In the genomic region with DNA sequence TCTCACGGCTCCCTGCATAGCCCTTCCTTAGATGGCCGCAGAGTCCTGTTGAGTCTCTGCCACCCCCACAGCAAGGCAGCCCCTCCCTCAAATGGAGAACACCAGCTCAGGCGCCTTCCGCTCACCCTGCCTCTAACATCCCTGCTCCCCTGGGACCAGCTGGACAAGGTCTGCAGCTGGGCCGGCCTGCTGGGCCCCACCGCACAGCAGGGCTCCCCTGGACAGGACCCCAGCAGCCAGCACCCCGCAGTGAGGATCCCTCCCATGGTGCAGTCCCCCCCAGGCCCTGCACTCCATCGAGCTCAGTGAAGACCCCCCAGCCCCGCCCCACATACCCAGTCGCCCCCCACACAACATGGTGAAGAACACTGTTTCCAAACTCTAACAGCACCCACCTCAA, we compare ENCODE assay signal across 15 cellular contexts. TPM values are rescaled to one million over a fixed set of nuclear protein-coding genes. Genes with fewer than 3 reads are reported as not detected.
A peak's percentile ranks its signal among the peaks of the same experiment; 100 is the strongest.
DNase-seq lines count a peak whose midpoint lies in the region; ATAC-seq, FAIRE-seq and TF ChIP-seq lines count a peak whose summit lies in the region.
"Had no signal": no experiment of that assay in that cellular context is flagged by ENCODE, and none has a peak within 500 bp of the region (broad histone marks: within the 10 kb centered on the region; RNA-seq: fewer than 3 reads in every experiment).

No MANE protein-coding gene starts in this region.

- no TSS peak for BruUV-seq in PC-9 (replicated peaks; lab: Mats Ljungman, UMichigan)

- H3K4me3 ChIP-seq in HEK293 (ENCODE audit: low read depth, low read length) (no peak overlapping the region), kidney (ENCODE audit: low read length in 2 of 2) (no peak overlapping the region), PC-9 (no peak overlapping the region)
- H3K4me3 ChIP-seq: A549 had no signal

- H3K4me1 ChIP-seq in HEK293 (ENCODE audit: control insufficient read depth, insufficient read depth, low read length): peaks cover under 1% of the 10 kb centered on the region
- H3K4me1 ChIP-seq in kidney (ENCODE audit: control insufficient read depth in 1 of 2, insufficient read depth in 1 of 2, low read depth in 1 of 2, low read length in 2 of 2): no peaks in the 10 kb centered on the region
- 0 out of 2 replicates have a peak, but pooled peaks cover under 1% of the 10 kb centered on the region for H3K4me1 ChIP-seq in PC-9 (replicated peaks; ENCODE audit: insufficient read depth)
- H3K4me1 ChIP-seq: BE2C had no signal

- intact Hi-C loops in activated B cell treated with CpG ODN at 0.5 μM for 24 hours (cut with micrococcal nuclease): no loop called here
- intact Hi-C loops in kidney (cut with DNase I): no loop called here
- intact Hi-C loops in PC-9 (cut with micrococcal nuclease; ENCODE audit: unreplicated experiment): no loop called here
- intact Hi-C loops in activated T-helper 1 cell treated with anti-CD3 and anti-CD28 coated beads, Interleukin-12 subunit alpha, Interleukin-12 subunit beta, Interleukin-2, Interleukin-4 antibody, amounts not matched to agents 30 ng/mL and 10 ng/mL and 1 ng/mL, durations not matched to agents 14 hours and 24 hours and 36 hours (cut with micrococcal nuclease): no loop called here

- no peak for TF ChIP-seq CTCF in HEK293 (tag by site-specific recombination; IDR thresholded peaks at IDR 0.05)
- TF ChIP-seq CTCF in activated B cell treated with CpG ODN at 0.5 μM for 24 hours (IDR thresholded peaks at IDR 0.05): no peak
- TF ChIP-seq CTCF in kidney (IDR thresholded peaks at IDR 0.05; ENCODE audit: borderline replicate concordance, extremely low read depth, insufficient read depth): no peak
- no peak for TF ChIP-seq CTCF in PC-9 (conservative IDR thresholded peaks at IDR 0.05)

- H3K36me3 Mint-ChIP-seq in activated B cell treated with CpG ODN at 0.5 μM for 24 hours (ENCODE audit: low read depth): peaks cover 73% of the 10 kb centered on the region
- H3K36me3 Mint-ChIP-seq in stimulated activated naive B cell treated with anti-CD40 and anti-IgM and Interleukin-4, amounts not matched to agents 10 μg/mL and 1 μg/mL and 100 μg/mL, for 72 hours: peaks cover 25 to 27% of the 10 kb centered on the region in 2 donors
- peaks cover 12% of the 10 kb centered on the region for H3K36me3 Mint-ChIP-seq in activated T-helper 1 cell treated with anti-CD3 and anti-CD28 coated beads, Interleukin-12 subunit alpha, Interleukin-12 subunit beta, Interleukin-2, Interleukin-4 antibody, amounts not matched to agents 30 ng/mL and 10 ng/mL and 1 ng/mL, durations not matched to agents 14 hours and 24 hours and 36 hours (ENCODE audit: low read depth)

- H3K36me3 ChIP-seq in HEK293 (ENCODE audit: control insufficient read depth in 2 of 2, insufficient read depth in 1 of 2, low read length in 2 of 2) (no peaks in the 10 kb centered on the region), kidney (ENCODE audit: control insufficient read depth in 1 of 2, insufficient read depth in 2 of 2, low read length in 2 of 2) (no peaks in the 10 kb centered on the region), PC-9 (ENCODE audit: low read depth) (no peaks in the 10 kb centered on the region)
- H3K36me3 ChIP-seq: BE2C had no signal

- H3K4me1 Mint-ChIP-seq in activated B cell treated with CpG ODN at 0.5 μM for 24 hours: peaks cover 37% of the 10 kb centered on the region
- peaks cover 32 to 60% of the 10 kb centered on the region in 2 donors for H3K4me1 Mint-ChIP-seq in stimulated activated naive B cell treated with anti-CD40 and anti-IgM and Interleukin-4, amounts not matched to agents 10 μg/mL and 1 μg/mL and 100 μg/mL, for 72 hours
- peaks cover 14% of the 10 kb centered on the region for H3K4me1 Mint-ChIP-seq in activated T-helper 1 cell treated with anti-CD3 and anti-CD28 coated beads, Interleukin-12 subunit alpha, Interleukin-12 subunit beta, Interleukin-2, Interleukin-4 antibody, amounts not matched to agents 30 ng/mL and 10 ng/mL and 1 ng/mL, durations not matched to agents 14 hours and 24 hours and 36 hours (ENCODE audit: low read depth)

- H3K9me2 ChIP-seq in PC-9 (ENCODE audit: insufficient read depth): no peaks in the 10 kb centered on the region

- H3K9me3 Mint-ChIP-seq in activated B cell treated with CpG ODN at 0.5 μM for 24 hours: no peaks in the 10 kb centered on the region
- no peaks in the 10 kb centered on the region for H3K9me3 Mint-ChIP-seq in stimulated activated naive B cell treated with anti-CD40 and anti-IgM and Interleukin-4, amounts not matched to agents 10 μg/mL and 1 μg/mL and 100 μg/mL, for 72 hours
- no peaks in the 10 kb centered on the region for H3K9me3 Mint-ChIP-seq in activated T-helper 1 cell treated with anti-CD3 and anti-CD28 coated beads, Interleukin-12 subunit alpha, Interleukin-12 subunit beta, Interleukin-2, Interleukin-4 antibody, amounts not matched to agents 30 ng/mL and 10 ng/mL and 1 ng/mL, durations not matched to agents 14 hours and 24 hours and 36 hours
- H3K9me3 Mint-ChIP-seq: CD8-positive, alpha-beta memory T cell; IgD-negative memory B cell had no signal

- peak overlapping the region; percentile 41 for H3K27ac Mint-ChIP-seq in activated B cell treated with CpG ODN at 0.5 μM for 24 hours
- H3K27ac Mint-ChIP-seq in stimulated activated naive B cell treated with anti-CD40 and anti-IgM and Interleukin-4, amounts not matched to agents 10 μg/mL and 1 μg/mL and 100 μg/mL, for 72 hours: peak overlapping the region; percentile 25
- H3K27ac Mint-ChIP-seq in activated T-helper 1 cell treated with anti-CD3 and anti-CD28 coated beads, Interleukin-12 subunit alpha, Interleukin-12 subunit beta, Interleukin-2, Interleukin-4 antibody, amounts not matched to agents 30 ng/mL and 10 ng/mL and 1 ng/mL, durations not matched to agents 14 hours and 24 hours and 36 hours: no peak overlapping the region
- H3K27ac Mint-ChIP-seq: CD8-positive, alpha-beta memory T cell had no signal

- H3K27me3 Mint-ChIP-seq in activated B cell treated with CpG ODN at 0.5 μM for 24 hours: no peaks in the 10 kb centered on the region
- H3K27me3 Mint-ChIP-seq in stimulated activated naive B cell treated with anti-CD40 and anti-IgM and Interleukin-4, amounts not matched to agents 10 μg/mL and 1 μg/mL and 100 μg/mL, for 72 hours: no peaks in the 10 kb centered on the region
- no peaks in the 10 kb centered on the region for H3K27me3 Mint-ChIP-seq in activated T-helper 1 cell treated with anti-CD3 and anti-CD28 coated beads, Interleukin-12 subunit alpha, Interleukin-12 subunit beta, Interleukin-2, Interleukin-4 antibody, amounts not matched to agents 30 ng/mL and 10 ng/mL and 1 ng/mL, durations not matched to agents 14 hours and 24 hours and 36 hours (ENCODE audit: insufficient read depth)
- H3K27me3 Mint-ChIP-seq: CD8-positive, alpha-beta memory T cell; IgD-negative memory B cell had no signal

- no peak overlapping the region for H3K4me3 Mint-ChIP-seq in activated B cell treated with CpG ODN at 0.5 μM for 24 hours
- H3K4me3 Mint-ChIP-seq in stimulated activated naive B cell treated with anti-CD40 and anti-IgM and Interleukin-4, amounts not matched to agents 10 μg/mL and 1 μg/mL and 100 μg/mL, for 72 hours: no peak overlapping the region
- H3K4me3 Mint-ChIP-seq in activated T-helper 1 cell treated with anti-CD3 and anti-CD28 coated beads, Interleukin-12 subunit alpha, Interleukin-12 subunit beta, Interleukin-2, Interleukin-4 antibody, amounts not matched to agents 30 ng/mL and 10 ng/mL and 1 ng/mL, durations not matched to agents 14 hours and 24 hours and 36 hours: no peak overlapping the region
- H3K4me3 Mint-ChIP-seq: CD8-positive, alpha-beta memory T cell; IgD-negative memory B cell had no signal

- H3K4me2 ChIP-seq in PC-9: no peak overlapping the region
- H3K4me2 ChIP-seq: A549 had no signal

- FAIRE-seq in kidney (lab: Jason Lieb, UNC): no peak
- FAIRE-seq: A549, H54 had no signal

- ATAC-seq in activated B cell treated with CpG ODN at 0.5 μM for 24 hours (ENCODE audit: low read depth): no peak
- no peak for ATAC-seq in stimulated activated naive B cell treated with anti-CD40 and anti-IgM and Interleukin-4, amounts not matched to agents 10 μg/mL and 1 μg/mL and 100 μg/mL, for 72 hours (replicated peaks)
- ATAC-seq in GM21717 (IDR thresholded peaks at IDR 0.05; ENCODE audit: unreplicated experiment): no peak

- H3K27ac ChIP-seq in HEK293 (ENCODE audit: extremely low read depth, low read depth, low read length) (no peak overlapping the region), kidney (ENCODE audit: low read depth in 2 of 2, low read length in 2 of 2) (no peak overlapping the region), PC-9 (no peak overlapping the region)
- H3K27ac ChIP-seq: A549 had no signal

- DNase-seq in activated B cell treated with CpG ODN at 0.5 μM for 24 hours (no peak), kidney (peak; percentile 67), PC-9 (no peak)
- DNase-seq in stimulated activated naive B cell treated with anti-CD40 and anti-IgM and Interleukin-4, amounts not matched to agents 10 μg/mL and 1 μg/mL and 100 μg/mL, for 72 hours: no peak
- DNase-seq in activated T-helper 1 cell treated with anti-CD3 and anti-CD28 coated beads, Interleukin-12 subunit alpha, Interleukin-12 subunit beta, Interleukin-2, Interleukin-4 antibody, amounts not matched to agents 30 ng/mL and 10 ng/mL and 1 ng/mL, durations not matched to agents 14 hours and 24 hours and 36 hours (ENCODE audit: low spot score): no peak
- DNase-seq: BE2C; Caco-2; CD8-positive, alpha-beta memory T cell; GF-D8 had no signal

- peaks cover 20% of the 10 kb centered on the region for H3F3A ChIP-seq in PC-9 (ENCODE audit: insufficient read depth, low read depth)

- no peaks in the 10 kb centered on the region for H3K79me2 ChIP-seq in PC-9 (ENCODE audit: low read depth)

- no peaks in the 10 kb centered on the region for H4K20me1 ChIP-seq in PC-9 (ENCODE audit: insufficient read depth)

- no peak overlapping the region for H3K9ac ChIP-seq in kidney (ENCODE audit: low read length in 2 of 2)

- CTCF ChIA-PET in HEK293 (lab: Yijun Ruan, JAX) (interaction anchor here (0.6 to 1.9 kb wide), 2 partner anchors 40 to 906 kb away, joined by 3 to 6 read pairs; no protein-coding TSS in a partner anchor), activated B cell treated with CpG ODN at 0.5 μM for 24 hours (lab: Charles Lee) (interaction anchor here (1.0 kb wide), 1 partner anchor 48 kb away, joined by 3 read pairs; no protein-coding TSS in a partner anchor), PC-9 (lab: Charles Lee) (no interaction called here)

- no peaks in the 10 kb centered on the region for H3K27me3 ChIP-seq in PC-9 (ENCODE audit: insufficient read depth, low read depth)
- H3K27me3 ChIP-seq: BE2C had no signal

- no peak overlapping the region for H2AFZ ChIP-seq in PC-9

- H3K9me3 ChIP-seq in HEK293 (ENCODE audit: control insufficient read depth, insufficient read depth, low read depth, low read length) (no peaks in the 10 kb centered on the region), kidney (ENCODE audit: control insufficient read depth in 1 of 2, low read length in 2 of 2) (no peaks in the 10 kb centered on the region), PC-9 (ENCODE audit: insufficient read depth, low read depth) (no peaks in the 10 kb centered on the region)
- H3K9me3 ChIP-seq: A549, BE2C, Caco-2 had no signal

- POLR2A ChIA-PET in HEK293 (lab: Yijun Ruan, JAX) (interaction anchor here (0.7 kb wide), 2 partner anchors 12 to 1335 kb away, joined by 4 read pairs; no protein-coding TSS in a partner anchor), activated B cell treated with CpG ODN at 0.5 μM for 24 hours (lab: Charles Lee) (interaction anchor here (0.6 to 1.1 kb wide), 2 partner anchors 33 to 1037 kb away, joined by 3 to 7 read pairs; no protein-coding TSS in a partner anchor), PC-9 (lab: Charles Lee; ENCODE audit: unreplicated experiment) (no interaction called here)

RNA-seq across cellular contexts. Expression of gene ATP2A3, which starts 10.2 kb away (rescaled TPM):
- total RNA-seq in activated B cell treated with CpG ODN at 0.5 μM for 24 hours (458 and 541 TPM in 2 replicates), kidney (52.1 TPM), PC-9 (2021) (4.4 and 9.6 TPM in 2 replicates)
- polyA plus RNA-seq in kidney (ENCODE audit: insufficient read depth, low read depth, low replicate concordance): 9.4 TPM
- 107 and 111 TPM in 2 replicates for total RNA-seq in activated T-helper 1 cell treated with anti-CD3 and anti-CD28 coated beads, Interleukin-12 subunit alpha, Interleukin-12 subunit beta, Interleukin-2, Interleukin-4 antibody, amounts not matched to agents 30 ng/mL and 10 ng/mL and 1 ng/mL, durations not matched to agents 14 hours and 24 hours and 36 hours
- total RNA-seq: HT1080 had no signal

RNA-seq across cellular contexts. Expression of gene P2RX1, which starts 37.8 kb away (rescaled TPM):
- total RNA-seq in activated B cell treated with CpG ODN at 0.5 μM for 24 hours (22.0 and 26.0 TPM in 2 replicates), kidney (11.2 TPM), PC-9 (2021) (not detected in 2 replicates)
- 3.1 TPM for polyA plus RNA-seq in kidney (ENCODE audit: insufficient read depth, low read depth, low replicate concordance)
- total RNA-seq in activated T-helper 1 cell treated with anti-CD3 and anti-CD28 coated beads, Interleukin-12 subunit alpha, Interleukin-12 subunit beta, Interleukin-2, Interleukin-4 antibody, amounts not matched to agents 30 ng/mL and 10 ng/mL and 1 ng/mL, durations not matched to agents 14 hours and 24 hours and 36 hours: 0.13 and 0.34 TPM in 2 replicates
- total RNA-seq: HT1080 had no signal
- polyA plus RNA-seq: CD8-positive, alpha-beta memory T cell had no signal
